7 cellular contexts compared by ENCODE assay signal in the genomic region with DNA sequence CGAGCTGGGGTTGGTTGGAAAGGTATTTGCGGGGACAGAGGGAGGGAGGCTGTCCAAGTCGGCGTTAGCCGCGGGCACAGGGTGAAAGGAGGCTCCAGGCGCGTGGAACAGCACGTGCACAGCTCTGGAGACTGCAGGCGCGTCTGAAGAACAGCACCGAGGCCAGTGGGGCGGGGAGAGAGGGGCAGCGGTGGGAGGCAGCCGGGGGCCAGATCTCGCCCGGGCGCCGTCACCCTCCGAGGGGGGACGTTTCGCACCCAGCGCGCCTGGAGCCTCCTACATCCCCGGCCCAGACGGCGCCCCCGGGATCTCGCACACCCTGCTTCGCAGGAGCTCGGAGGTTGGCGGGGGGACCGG.
DNase-seq lines count a peak whose midpoint lies in the region; ATAC-seq and TF ChIP-seq lines count a peak whose summit lies in the region.

No MANE protein-coding gene starts in this region.

- H2AFZ ChIP-seq in OCI-LY1 (ENCODE audit: low read length) (no peak overlapping the region), fibroblast of lung (ENCODE audit: low read length) (no peak overlapping the region)

- TF ChIP-seq CTCF in OCI-LY1 (IDR thresholded peaks at IDR 0.05; ENCODE audit: low read length) (no peak), fibroblast of lung (conservative IDR thresholded peaks at IDR 0.05 in 1 of 2, IDR thresholded peaks at IDR 0.05 in 1 of 2; ENCODE audit: low read depth in 1 of 2, low read length in 2 of 2) (no peak)

- H3K79me2 ChIP-seq in OCI-LY1 (ENCODE audit: insufficient read depth, low read length) (no peaks in the 10 kb centered on the region), fibroblast of lung (ENCODE audit: control insufficient read depth, insufficient read depth, low read length) (no peaks in the 10 kb centered on the region)

- H3K27ac ChIP-seq in OCI-LY1 (ENCODE audit: low read depth, low read length, poor library complexity, severe bottlenecking), result no peak overlapping the region
- no peak overlapping the region for H3K27ac ChIP-seq in fibroblast of lung (ENCODE audit: insufficient read depth, low read length)
- H3K27ac ChIP-seq in caudate nucleus (ENCODE audit: low read depth, low read length), result no peak overlapping the region

- H3K4me3 ChIP-seq in OCI-LY1 (ENCODE audit: low read depth, low read length, poor library complexity, severe bottlenecking), result peak overlapping the region; percentile 56
- H3K4me3 ChIP-seq in fibroblast of lung (replicated peaks in 1 of 4; ENCODE audit: control extremely low read depth in 1 of 4, insufficient read depth in 1 of 4, low read depth in 3 of 4, low read length in 4 of 4), result peak overlapping the region; percentile 7 to 55 (median 53)
- H3K4me3 ChIP-seq in skeletal muscle cell (ENCODE audit: low read depth, low read length), result peak overlapping the region; percentile 49

- H3K4me1 ChIP-seq in OCI-LY1 (ENCODE audit: insufficient read depth, low read length, severe bottlenecking), result peaks cover 22% of the 10 kb centered on the region
- peaks cover 16% of the 10 kb centered on the region for H3K4me1 ChIP-seq in fibroblast of lung (ENCODE audit: control insufficient read depth, extremely low read depth, insufficient read depth, low read length)

- H3K36me3 ChIP-seq in OCI-LY1 (ENCODE audit: insufficient read depth, low read length) (no peaks in the 10 kb centered on the region), fibroblast of lung (ENCODE audit: control insufficient read depth, insufficient read depth, low read length) (no peaks in the 10 kb centered on the region)

- no peaks in the 10 kb centered on the region for H3K9me2 ChIP-seq in OCI-LY1 (ENCODE audit: low read depth, low read length)

- H3K9ac ChIP-seq in OCI-LY1 (ENCODE audit: low read length), result peak overlapping the region; percentile 8; the same call in 1 of the 2 replicates
- peak overlapping the region; percentile 10 for H3K9ac ChIP-seq in fibroblast of lung (ENCODE audit: insufficient read depth, low read length)

- peak; percentile 4 for ATAC-seq in GM21717 (IDR thresholded peaks at IDR 0.05; ENCODE audit: unreplicated experiment)

- DNase-seq in fibroblast of lung (ENCODE audit: low read depth in 2 of 2) (no peak), skeletal muscle cell (ENCODE audit: low read depth) (no peak), caudate nucleus (lab: John Stamatoyannopoulos, UW) (no peak), GDM1 (lab: John Stamatoyannopoulos, UW) (no peak), NK-92 (lab: John Stamatoyannopoulos, UW; ENCODE audit: unreplicated experiment) (no peak)

- H3K27me3 ChIP-seq in OCI-LY1 (ENCODE audit: insufficient read depth, low read length) (peaks cover 4% of the 10 kb centered on the region; the same call in 1 of the 2 replicates), fibroblast of lung (ENCODE audit: control insufficient read depth, insufficient read depth, low read length) (peaks cover 18% of the 10 kb centered on the region)

- H4K20me1 ChIP-seq in OCI-LY1 (ENCODE audit: insufficient read depth, low read length) (no peaks in the 10 kb centered on the region), fibroblast of lung (ENCODE audit: control insufficient read depth, extremely low read depth, insufficient read depth, low read length) (no peaks in the 10 kb centered on the region)

- H3F3A ChIP-seq in OCI-LY1 (ENCODE audit: insufficient read depth, low read length), result no peaks in the 10 kb centered on the region

- no peaks in the 10 kb centered on the region for H3K9me3 ChIP-seq in OCI-LY1 (ENCODE audit: low read length)
- H3K9me3 ChIP-seq in fibroblast of lung (ENCODE audit: control insufficient read depth, insufficient read depth, low read depth, low read length), result no peaks in the 10 kb centered on the region

- H3K4me2 ChIP-seq in OCI-LY1 (ENCODE audit: low read length) (peak overlapping the region; percentile 62), fibroblast of lung (ENCODE audit: extremely low read depth, insufficient read depth, low read length) (peak overlapping the region; percentile 79)
